In the genomic region with DNA sequence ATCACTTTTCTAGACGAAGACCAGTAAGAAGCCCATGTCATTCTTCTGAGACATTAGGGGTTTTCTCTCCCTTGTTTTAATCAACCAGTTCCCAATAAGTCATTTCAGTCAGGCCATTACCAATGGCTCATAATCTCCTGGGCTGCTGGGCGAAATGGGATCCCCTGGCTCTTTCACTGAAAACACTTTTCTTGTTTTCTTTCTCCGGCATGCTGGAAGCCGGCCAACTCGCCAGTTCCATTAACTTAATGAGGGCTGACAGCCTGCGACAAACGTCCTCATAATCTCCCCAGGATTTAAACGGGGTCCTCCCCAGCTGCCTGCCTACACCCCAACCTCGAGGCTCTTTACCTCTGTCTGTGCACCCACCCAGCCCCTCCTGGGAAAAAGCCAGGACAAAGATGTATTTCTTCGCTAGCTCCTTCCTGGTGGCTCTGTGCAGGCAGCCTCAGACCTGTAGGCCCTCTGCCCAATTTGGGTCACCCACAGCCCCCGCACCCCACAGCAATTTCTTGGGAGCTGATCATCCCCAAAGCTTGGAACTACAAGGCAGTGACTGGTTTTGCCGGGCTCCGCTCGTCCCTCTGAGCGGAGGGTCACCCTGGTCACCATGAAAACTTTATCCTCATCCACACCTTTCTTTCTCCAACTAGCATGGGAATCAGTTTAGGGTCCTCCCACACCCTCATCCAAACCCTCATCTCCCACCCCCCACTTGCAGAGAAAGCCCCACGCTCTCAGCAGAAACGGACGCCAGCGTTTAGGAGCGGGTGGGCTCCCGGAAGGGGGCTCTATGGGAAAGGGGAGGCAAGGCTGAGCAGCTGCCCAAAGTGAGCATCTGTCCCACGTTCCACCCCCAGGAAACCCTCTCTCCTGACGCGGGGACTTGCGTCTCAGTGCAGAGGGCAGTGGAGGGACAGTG, we compare ENCODE assay signal across 12 cellular contexts. TPM values are rescaled to one million over a fixed set of nuclear protein-coding genes. Genes with fewer than 3 reads are reported as not detected.
DNase-seq lines count a peak whose midpoint lies in the region; ATAC-seq and TF ChIP-seq lines count a peak whose summit lies in the region.
"Had no signal": no experiment of that assay in that cellular context is flagged by ENCODE, and none has a peak within 500 bp of the region (broad histone marks: within the 10 kb centered on the region; RNA-seq: fewer than 3 reads in every experiment).

No MANE protein-coding gene starts in this region.

- TF ChIP-seq CTCF in fibroblast of villous mesenchyme (IDR thresholded peaks at IDR 0.05; ENCODE audit: insufficient read depth, low read depth, low read length), result no peak

- no peak overlapping the region for H3K4me3 ChIP-seq in fibroblast of villous mesenchyme (ENCODE audit: low read depth, low read length)
- H3K4me3 ChIP-seq: ascending aorta, MG63, Peyer's patch had no signal

- intact Hi-C loops in posterior vena cava (cut with DNase I), result no loop called here

- no peak for ATAC-seq in HG03439 (IDR thresholded peaks at IDR 0.05; ENCODE audit: unreplicated experiment)
- ATAC-seq in GM21529 (IDR thresholded peaks at IDR 0.05; ENCODE audit: unreplicated experiment), result no peak

- peak; percentile 48 for DNase-seq in NCI-H1092 treated with DMSO at 0.1 percent for 48 hours (lab: John Stamatoyannopoulos, UW)
- DNase-seq in NCI-H2171 treated with DMSO at 0.1 percent for 48 hours (lab: John Stamatoyannopoulos, UW), result peak; percentile 23
- DNase-seq in fibroblast of villous mesenchyme (ENCODE audit: low read depth), result peak; percentile 16
- peak; percentile 62 for DNase-seq in posterior vena cava (ENCODE audit: low spot score)
- no peak for DNase-seq in effector CD8-positive, alpha-beta T cell (lab: John Stamatoyannopoulos, UW)
- DNase-seq: activated CD8-positive, alpha-beta memory T cell treated with anti-CD3 and anti-CD28 coated beads, Interleukin-2, amount 50 U/mL, for 4 hours; MG63; stimulated activated CD4-positive, alpha-beta T cell treated with anti-CD3 and anti-CD28 coated beads, Interleukin-15, amount 100 ng/mL, for 24 hours had no signal

RNA-seq across cellular contexts. Expression of a gene that starts 51.1 kb away (rescaled TPM):
- total RNA-seq in fibroblast of villous mesenchyme (6.0 and 6.1 TPM in 2 replicates), posterior vena cava (1 to 10 TPM; 1.8 to 3.5 TPM)
